13 cellular contexts compared by ENCODE assay signal in the genomic region with DNA sequence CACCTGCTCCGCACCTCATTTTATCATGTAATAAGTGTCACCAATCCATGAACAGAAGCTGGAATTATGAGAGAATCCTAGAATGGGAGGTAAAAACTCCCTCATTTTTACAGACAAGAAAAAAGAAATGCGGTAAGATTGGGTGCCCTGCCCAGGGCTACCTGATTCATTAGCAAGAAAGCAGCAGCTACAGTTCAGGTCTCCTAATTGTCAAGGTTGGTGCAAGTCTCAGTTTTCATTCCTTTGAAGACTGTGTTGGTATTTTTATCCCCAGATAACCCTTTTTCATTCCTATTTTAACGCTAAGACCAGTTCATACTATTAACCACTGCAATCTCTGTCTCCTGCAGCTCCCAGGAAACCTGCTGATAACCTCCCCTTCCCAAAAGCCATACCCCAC. TPM values are rescaled to one million over a fixed set of nuclear protein-coding genes. Genes with fewer than 3 reads are reported as not detected.
DNase-seq lines count a peak whose midpoint lies in the region; ATAC-seq, FAIRE-seq and TF ChIP-seq lines count a peak whose summit lies in the region.
"Had no signal": no experiment of that assay in that cellular context is flagged by ENCODE, and none has a peak within 500 bp of the region (broad histone marks: within the 10 kb centered on the region; RNA-seq: fewer than 3 reads in every experiment).

No MANE protein-coding gene starts in this region.

- intact Hi-C loops in OCI-LY7 (cut with micrococcal nuclease; ENCODE audit: unreplicated experiment), result loop anchor here (5.0 kb wide), 2 partner anchors 98 to 182 kb away; a partner anchor contains a TSS
- intact Hi-C loops in esophagus muscularis mucosa (cut with DNase I), result no loop called here
- intact Hi-C loops in psoas muscle (cut with DNase I), result loop anchor here in 1 of 2 donors (10.0 kb wide), 1 partner anchor 181 kb away; no protein-coding TSS in a partner anchor
- intact Hi-C loops in pancreas (cut with DNase I), result no loop called here

- no peak for TF ChIP-seq POLR2A in esophagus muscularis mucosa (IDR thresholded peaks at IDR 0.05; ENCODE audit: low read depth)

- peaks cover 38% of the 10 kb centered on the region for H3K36me3 Mint-ChIP-seq in activated T-cell treated with anti-CD3 and anti-CD28 coated beads, Interleukin-2, amount 50 U/mL, for 24 hours (ENCODE audit: low read depth)

- TF ChIP-seq CTCF in OCI-LY7 (conservative IDR thresholded peaks at IDR 0.05; ENCODE audit: low read length), result no peak
- TF ChIP-seq CTCF in esophagus muscularis mucosa (IDR thresholded peaks at IDR 0.05), result no peak
- TF ChIP-seq CTCF in psoas muscle (IDR thresholded peaks at IDR 0.05), result no peak
- no peak for TF ChIP-seq CTCF in pancreas (IDR thresholded peaks at IDR 0.05)

- H3K4me2 ChIP-seq in OCI-LY7 (ENCODE audit: low read length), result peak overlapping the region; percentile 71
- H3K4me2 ChIP-seq: hepatocyte had no signal

- ATAC-seq in psoas muscle, result no peak
- ATAC-seq in pancreas, result no peak

- CTCF ChIA-PET in OCI-LY7 (lab: Charles Lee; ENCODE audit: unreplicated experiment), result interaction anchor here (0.8 to 2.2 kb wide), 2 partner anchors 29 to 31 kb away, joined by 5 to 8 read pairs; no protein-coding TSS in a partner anchor

- H3K36me3 ChIP-seq in OCI-LY7 (ENCODE audit: insufficient read depth, low read length) (no peaks in the 10 kb centered on the region), esophagus muscularis mucosa (peaks cover 0 to 32% (median 12%) of the 10 kb centered on the region in 4 donors), psoas muscle (ENCODE audit: insufficient read depth in 1 of 2, low read depth in 1 of 2) (peaks cover 0 to 14% of the 10 kb centered on the region in 2 donors), pancreas (no peaks in the 10 kb centered on the region)
- H3K36me3 ChIP-seq: thoracic aorta had no signal

- H3K4me1 ChIP-seq in OCI-LY7 (ENCODE audit: insufficient read depth, low read length, poor library complexity, severe bottlenecking) (peaks cover 50% of the 10 kb centered on the region), esophagus muscularis mucosa (peaks cover 28 to 61% (median 55%) of the 10 kb centered on the region in 4 donors), psoas muscle (no peaks in the 10 kb centered on the region), pancreas (peaks cover 21 to 52% (median 49%) of the 10 kb centered on the region in 3 donors)

- no peaks in the 10 kb centered on the region for H3K9me3 Mint-ChIP-seq in activated T-cell treated with anti-CD3 and anti-CD28 coated beads, Interleukin-2, amount 50 U/mL, for 24 hours

- no peak overlapping the region for H3K27ac Mint-ChIP-seq in activated T-cell treated with anti-CD3 and anti-CD28 coated beads, Interleukin-2, amount 50 U/mL, for 24 hours

- no peaks in the 10 kb centered on the region for H3K9me3 ChIP-seq in OCI-LY7 (ENCODE audit: low read length)
- no peaks in the 10 kb centered on the region for H3K9me3 ChIP-seq in esophagus muscularis mucosa
- H3K9me3 ChIP-seq in psoas muscle, result no peaks in the 10 kb centered on the region
- H3K9me3 ChIP-seq in pancreas, result no peaks in the 10 kb centered on the region
- H3K9me3 ChIP-seq: thoracic aorta had no signal

- H3K27me3 ChIP-seq in esophagus muscularis mucosa, result no peaks in the 10 kb centered on the region
- H3K27me3 ChIP-seq in psoas muscle (ENCODE audit: insufficient read depth in 3 of 3, low read length in 2 of 3), result peaks cover 0 to 36% (median 7%) of the 10 kb centered on the region in 3 donors
- no peaks in the 10 kb centered on the region for H3K27me3 ChIP-seq in pancreas
- H3K27me3 ChIP-seq: hepatocyte had no signal

- no peak overlapping the region for H3K27ac ChIP-seq in OCI-LY7 (ENCODE audit: low read depth, low read length, poor library complexity, severe bottlenecking)
- H3K27ac ChIP-seq in esophagus muscularis mucosa (replicated peaks in 1 of 4), result peak overlapping the region in 3 of 4 donors; percentile 18 to 66 (median 64)
- H3K27ac ChIP-seq in psoas muscle, result peak overlapping the region; percentile 28
- H3K27ac ChIP-seq in pancreas, result peak overlapping the region in 2 of 4 donors; percentile 3 to 9
- H3K27ac ChIP-seq: 22Rv1, hepatocyte had no signal

- POLR2A ChIA-PET in OCI-LY7 (lab: Charles Lee), result interaction anchor here (0.6 to 3.0 kb wide), 13 partner anchors 9 to 1863 kb away, joined by 3 to 23 read pairs (median 4); no protein-coding TSS in a partner anchor

- FAIRE-seq in pancreas (lab: Jason Lieb, UNC), result no peak

- no peak overlapping the region for H3K4me3 Mint-ChIP-seq in activated T-cell treated with anti-CD3 and anti-CD28 coated beads, Interleukin-2, amount 50 U/mL, for 24 hours

- WGBS in esophagus muscularis mucosa, result 82% methylated on average over 3 of the region's 3 CpGs
- 84 to 87% (median 84%) methylated on average over 3 of the region's 3 CpGs for WGBS in psoas muscle, 3 donors
- WGBS in pancreas, 2 donors, result 48 to 61% methylated on average over 3 of the region's 3 CpGs

- H3K4me3 ChIP-seq in OCI-LY7 (ENCODE audit: low read depth, low read length, poor library complexity, severe bottlenecking), result peak overlapping the region; percentile 51
- H3K4me3 ChIP-seq in esophagus muscularis mucosa, result no peak overlapping the region
- no peak overlapping the region for H3K4me3 ChIP-seq in psoas muscle
- H3K4me3 ChIP-seq in pancreas, result no peak overlapping the region
- H3K4me3 ChIP-seq: hepatocyte had no signal

- TF ChIP-seq EP300 in esophagus muscularis mucosa (IDR thresholded peaks at IDR 0.05), result no peak

- H4K20me1 ChIP-seq in OCI-LY7 (ENCODE audit: insufficient read depth, low read length), result no peaks in the 10 kb centered on the region

- no TSS peak for BruUV-seq in OCI-LY7 (replicated peaks; lab: Mats Ljungman, UMichigan)

- peak; percentile 43 for DNase-seq in DMS53 (lab: John Stamatoyannopoulos, UW)
- DNase-seq in DMS53 treated with DMSO at 0.1 percent for 48 hours (lab: John Stamatoyannopoulos, UW; ENCODE audit: unreplicated experiment), result no peak
- DNase-seq in OCI-LY7 (ENCODE audit: low spot score), result no peak
- no peak for DNase-seq in esophagus muscularis mucosa (ENCODE audit: extremely low spot score)
- DNase-seq in psoas muscle, result no peak
- DNase-seq in middle frontal gyrus (ENCODE audit: extremely low spot score, low spot score), result no peak
- DNase-seq in activated T-cell treated with anti-CD3 and anti-CD28 coated beads, Interleukin-2, amount 50 U/mL, for 24 hours, result no peak
- DNase-seq in pancreas, result no peak
- DNase-seq: midbrain, SIG-M5 had no signal

- H3K4me1 Mint-ChIP-seq in activated T-cell treated with anti-CD3 and anti-CD28 coated beads, Interleukin-2, amount 50 U/mL, for 24 hours (ENCODE audit: low read depth), result peaks cover 62% of the 10 kb centered on the region

- H2AFZ ChIP-seq in OCI-LY7 (ENCODE audit: low read length), result peak overlapping the region; percentile 70; the same call in 1 of the 2 replicates
- H2AFZ ChIP-seq: hepatocyte had no signal

- peaks cover 2% of the 10 kb centered on the region for H3K27me3 Mint-ChIP-seq in activated T-cell treated with anti-CD3 and anti-CD28 coated beads, Interleukin-2, amount 50 U/mL, for 24 hours

- H3K79me2 ChIP-seq in OCI-LY7 (ENCODE audit: insufficient read depth, low read depth, low read length), result no peaks in the 10 kb centered on the region

- no peaks in the 10 kb centered on the region for H3K9me2 ChIP-seq in OCI-LY7 (ENCODE audit: insufficient read depth, low read length)

RNA-seq across cellular contexts. Expression of a gene that starts 6.9 kb away (rescaled TPM):
- total RNA-seq in OCI-LY7 (2014; rRNA removed; shearing (Covaris generic)), result 0.47 and 1.9 TPM in 2 replicates
- 1.3 and 2.2 TPM in 2 replicates for total RNA-seq in OCI-LY7 (2022)
- 100 to 1,000 TPM in 1 of 4 donors, 10 to 100 TPM in 3; 62.2 to 108 (median 77.4) TPM for total RNA-seq in esophagus muscularis mucosa
- total RNA-seq in psoas muscle, result 10 to 100 TPM; 10.5 to 27.0 (median 13.3) TPM
- 10 to 100 TPM in 1 of 3 donors, 1 to 10 TPM in 2; 5.0 to 15.5 (median 7.1) TPM for polyA plus RNA-seq in psoas muscle
- total RNA-seq in pancreas, result 10 to 100 TPM in 4 of 6 donors, 1 to 10 TPM in 2; 5.3 to 26.1 (median 15.3) TPM
- 10 to 100 TPM in 1 of 2 donors, 1 to 10 TPM in 1; 7.0 to 13.1 TPM for polyA plus RNA-seq in pancreas
